In the genomic region with DNA sequence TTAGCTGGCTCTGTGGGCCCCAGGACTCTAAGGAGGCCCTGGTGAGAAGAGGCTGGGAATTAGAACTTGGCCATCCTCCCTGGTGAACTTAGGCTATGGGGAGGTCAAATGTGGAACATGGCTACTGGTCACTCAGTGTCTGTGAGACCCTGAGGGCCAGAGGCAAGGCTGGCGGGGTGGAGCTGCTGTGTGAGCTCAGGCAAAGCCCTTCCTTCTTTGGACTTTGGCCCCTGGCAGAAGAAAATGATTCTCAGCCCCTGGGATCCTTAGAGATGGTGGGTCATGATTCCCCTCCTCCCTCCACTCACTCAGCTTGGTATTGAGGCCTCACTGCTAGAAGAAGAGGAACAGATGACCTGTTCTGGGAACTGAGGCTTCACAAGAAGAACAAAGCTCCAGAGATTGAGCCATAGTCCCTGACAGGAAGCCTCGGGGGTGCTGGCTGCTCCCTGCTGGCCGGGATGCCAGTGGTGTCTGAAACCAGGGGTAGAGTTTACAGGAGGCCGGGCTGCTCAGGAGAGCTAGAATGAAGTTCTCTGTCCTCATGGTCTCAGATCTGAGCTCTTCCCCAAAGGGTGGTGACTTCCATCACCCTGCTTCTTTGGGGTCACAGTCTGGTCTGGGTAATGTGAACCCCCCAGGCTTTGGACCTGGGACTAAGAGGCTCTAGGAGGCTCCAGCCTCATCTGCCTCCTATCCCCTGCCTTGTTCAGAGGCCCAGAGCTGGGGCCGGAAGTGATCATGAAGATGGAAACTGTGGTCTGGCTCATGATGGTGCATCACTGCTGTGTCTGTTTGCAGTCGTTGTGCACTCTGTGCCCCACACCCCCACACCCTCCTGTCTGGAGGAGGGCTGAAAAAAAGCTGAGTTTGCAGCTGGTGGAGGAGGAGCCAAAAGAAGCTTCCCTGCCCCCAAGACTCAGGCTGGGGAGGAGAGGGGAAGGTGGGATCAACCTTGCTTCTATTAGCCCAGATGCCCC, we compare ENCODE assay signal across 8 cellular contexts.
DNase-seq lines count a peak whose midpoint lies in the region; ATAC-seq lines count a peak whose summit lies in the region.

No MANE protein-coding gene starts in this region.

- H3K4me3 Mint-ChIP-seq in activated naive CD8-positive, alpha-beta T cell treated with anti-CD3 and anti-CD28 coated beads, Interleukin-2, amount 50 U/mL, for 24 hours: peak overlapping the region; percentile 82

- ATAC-seq in GM18499 (IDR thresholded peaks at IDR 0.05; ENCODE audit: insufficient read depth, unreplicated experiment): peak; percentile 39
- ATAC-seq in HG03039 (IDR thresholded peaks at IDR 0.05; ENCODE audit: unreplicated experiment): peak; percentile 33
- ATAC-seq in activated naive CD8-positive, alpha-beta T cell treated with anti-CD3 and anti-CD28 coated beads, Interleukin-2, amount 50 U/mL, for 24 hours: peak; percentile 51
- ATAC-seq in HG02884 (IDR thresholded peaks at IDR 0.05; ENCODE audit: unreplicated experiment): no peak

- H3K9me3 Mint-ChIP-seq in activated naive CD8-positive, alpha-beta T cell treated with anti-CD3 and anti-CD28 coated beads, Interleukin-2, amount 50 U/mL, for 24 hours: no peaks in the 10 kb centered on the region

- peaks cover 89% of the 10 kb centered on the region for H3K4me1 Mint-ChIP-seq in activated naive CD8-positive, alpha-beta T cell treated with anti-CD3 and anti-CD28 coated beads, Interleukin-2, amount 50 U/mL, for 24 hours

- H3K27ac Mint-ChIP-seq in activated naive CD8-positive, alpha-beta T cell treated with anti-CD3 and anti-CD28 coated beads, Interleukin-2, amount 50 U/mL, for 24 hours: peak overlapping the region; percentile 100

- H3K36me3 ChIP-seq in iPS-18a (ENCODE audit: control insufficient read depth, low read depth, low read length): no peaks in the 10 kb centered on the region

- H3K9me3 ChIP-seq in iPS-18a (ENCODE audit: control insufficient read depth, low read depth, low read length): no peaks in the 10 kb centered on the region

- H3K4me3 ChIP-seq in iPS-18a (ENCODE audit: low read length): no peak overlapping the region

- DNase-seq in SKM-1 (lab: John Stamatoyannopoulos, UW; ENCODE audit: unreplicated experiment) (peak; percentile 66), NCI-H1092 (lab: John Stamatoyannopoulos, UW) (no peak)
- peak; percentile 86 for DNase-seq in activated naive CD8-positive, alpha-beta T cell treated with anti-CD3 and anti-CD28 coated beads, Interleukin-2, amount 50 U/mL, for 24 hours
- DNase-seq in stimulated activated CD4-positive, alpha-beta T cell treated with anti-CD3 and anti-CD28 coated beads, Interleukin-15, amount 100 ng/mL, for 24 hours: peak; percentile 93

- no peak overlapping the region for H3K27ac ChIP-seq in iPS-18a (ENCODE audit: low read length)

- no peaks in the 10 kb centered on the region for H3K27me3 Mint-ChIP-seq in activated naive CD8-positive, alpha-beta T cell treated with anti-CD3 and anti-CD28 coated beads, Interleukin-2, amount 50 U/mL, for 24 hours

- H3K36me3 Mint-ChIP-seq in activated naive CD8-positive, alpha-beta T cell treated with anti-CD3 and anti-CD28 coated beads, Interleukin-2, amount 50 U/mL, for 24 hours (ENCODE audit: low read depth): peaks cover 34% of the 10 kb centered on the region

- H3K27me3 ChIP-seq in iPS-18a (ENCODE audit: control insufficient read depth, insufficient read depth, low read length): no peaks in the 10 kb centered on the region

- peak overlapping the region; percentile 34 for H3K9ac ChIP-seq in iPS-18a (ENCODE audit: low read length)

- peaks cover 28% of the 10 kb centered on the region for H3K4me1 ChIP-seq in iPS-18a (ENCODE audit: control insufficient read depth, low read depth, low read length)
